In genomic region chr9:114000063-114000454, GRCh38 we compare ENCODE assay signal across 14 cellular contexts.
DNase-seq lines count a peak whose midpoint lies in the region; ATAC-seq and TF ChIP-seq lines count a peak whose summit lies in the region.
"Had no signal": no experiment of that assay in that cellular context is flagged by ENCODE, and none has a peak within 500 bp of the region (broad histone marks: within the 10 kb centered on the region; RNA-seq: fewer than 3 reads in every experiment).

No MANE protein-coding gene starts in this region.

- H3K36me3 ChIP-seq in right atrium auricular region (no peaks in the 10 kb centered on the region), esophagus muscularis mucosa (no peaks in the 10 kb centered on the region), vagina (peaks cover 0 to 12% of the 10 kb centered on the region in 2 donors)
- H3K36me3 ChIP-seq: MG63 had no signal

- TF ChIP-seq CTCF in right atrium auricular region (IDR thresholded peaks at IDR 0.05) (no peak), esophagus muscularis mucosa (IDR thresholded peaks at IDR 0.05) (no peak), progenitor cell of endocrine pancreas (IDR thresholded peaks at IDR 0.05; ENCODE audit: unreplicated experiment) (no peak), vagina (IDR thresholded peaks at IDR 0.05) (no peak)

- TF ChIP-seq EP300 in esophagus muscularis mucosa (IDR thresholded peaks at IDR 0.05): no peak

- no peak overlapping the region for H3K27ac Mint-ChIP-seq in progenitor cell of endocrine pancreas

- H3K27me3 Mint-ChIP-seq in progenitor cell of endocrine pancreas: no peaks in the 10 kb centered on the region

- DNase-seq in right atrium auricular region (ENCODE audit: low spot score) (peak; percentile 55), right cardiac atrium (no peak), esophagus muscularis mucosa (ENCODE audit: extremely low spot score) (peak; percentile 57), progenitor cell of endocrine pancreas (ENCODE audit: low spot score, unreplicated experiment) (peak; percentile 3), vagina (ENCODE audit: extremely low spot score in 2 of 2) (peak; percentile 58 to 70), cerebellar nuclear complex (lab: John Stamatoyannopoulos, UW) (no peak), activated gamma-delta T cell (lab: John Stamatoyannopoulos, UW) (no peak)
- DNase-seq: DMS 273 treated with DMSO at 0.1 percent for 48 hours, NCI-H1092 treated with DMSO at 0.1 percent for 48 hours, NCI-H1694 treated with DMSO at 0.1 percent for 48 hours, NCI-H446 had no signal

- H3K4me1 ChIP-seq in right atrium auricular region (peaks cover 0 to 31% of the 10 kb centered on the region in 2 donors), right cardiac atrium (ENCODE audit: control insufficient read depth, insufficient read depth, low read length) (no peaks in the 10 kb centered on the region), esophagus muscularis mucosa (peaks cover 7 to 16% (median 10%) of the 10 kb centered on the region in 4 donors), vagina (peaks cover 23% of the 10 kb centered on the region)

- H3K9me3 ChIP-seq in right atrium auricular region (no peaks in the 10 kb centered on the region), right cardiac atrium (ENCODE audit: control insufficient read depth, low read length) (no peaks in the 10 kb centered on the region), esophagus muscularis mucosa (no peaks in the 10 kb centered on the region), vagina (no peaks in the 10 kb centered on the region)
- H3K9me3 ChIP-seq: MG63 had no signal

- H3K27ac ChIP-seq in right atrium auricular region (no peak overlapping the region), right cardiac atrium (ENCODE audit: low read length) (no peak overlapping the region), esophagus muscularis mucosa (replicated peaks in 1 of 4) (no peak overlapping the region), vagina (no peak overlapping the region)

- H3K4me3 ChIP-seq in right atrium auricular region (no peak overlapping the region), right cardiac atrium (ENCODE audit: low read length) (no peak overlapping the region), esophagus muscularis mucosa (no peak overlapping the region), vagina (no peak overlapping the region)
- H3K4me3 ChIP-seq: GM23338, MG63 had no signal

- no peak for TF ChIP-seq POLR2A in esophagus muscularis mucosa (IDR thresholded peaks at IDR 0.05; ENCODE audit: low read depth)
- no peak for TF ChIP-seq POLR2A in vagina (IDR thresholded peaks at IDR 0.05)

- intact Hi-C loops in right cardiac atrium (cut with DNase I) (no loop called here), esophagus muscularis mucosa (cut with DNase I) (no loop called here), vagina (cut with DNase I) (no loop called here)

- no peak overlapping the region for H3K4me3 Mint-ChIP-seq in progenitor cell of endocrine pancreas (ENCODE audit: low read depth)
- H3K4me3 Mint-ChIP-seq: GM23338 had no signal

- H3K36me3 Mint-ChIP-seq in progenitor cell of endocrine pancreas (ENCODE audit: insufficient read depth): peaks cover 14% of the 10 kb centered on the region

- no peak for ATAC-seq in right cardiac atrium
- no peak for ATAC-seq in HG02884 (IDR thresholded peaks at IDR 0.05; ENCODE audit: unreplicated experiment)

- H3K9me3 Mint-ChIP-seq in progenitor cell of endocrine pancreas (ENCODE audit: low read depth): no peaks in the 10 kb centered on the region
- H3K9me3 Mint-ChIP-seq: GM23338 had no signal

- H3K27me3 ChIP-seq in right atrium auricular region (no peaks in the 10 kb centered on the region), right cardiac atrium (ENCODE audit: control insufficient read depth, insufficient read depth) (no peaks in the 10 kb centered on the region), esophagus muscularis mucosa (no peaks in the 10 kb centered on the region), vagina (no peaks in the 10 kb centered on the region)
- H3K27me3 ChIP-seq: MG63 had no signal

- 92% methylated on average over 13 of the region's 13 CpGs for WGBS in right cardiac atrium
- 96% methylated on average over 13 of the region's 13 CpGs for WGBS in esophagus muscularis mucosa

- H3K4me1 Mint-ChIP-seq in progenitor cell of endocrine pancreas (ENCODE audit: low read depth): peaks cover 2% of the 10 kb centered on the region
- H3K4me1 Mint-ChIP-seq: GM23338 had no signal

Comparison
In these comparisons a context has a peak if more than half of its experiments do, and no peak if none do; other contexts are left out.
1. DNase-seq: peak in right atrium auricular region (single experiment), esophagus muscularis mucosa (single experiment), progenitor cell of endocrine pancreas (single experiment) and vagina (2 of 2); none in right cardiac atrium (0 of 3), cerebellar nuclear complex (0 of 2) and activated gamma-delta T cell (single experiment).